ENCODE assay signal across 17 cellular contexts in the genomic region with DNA sequence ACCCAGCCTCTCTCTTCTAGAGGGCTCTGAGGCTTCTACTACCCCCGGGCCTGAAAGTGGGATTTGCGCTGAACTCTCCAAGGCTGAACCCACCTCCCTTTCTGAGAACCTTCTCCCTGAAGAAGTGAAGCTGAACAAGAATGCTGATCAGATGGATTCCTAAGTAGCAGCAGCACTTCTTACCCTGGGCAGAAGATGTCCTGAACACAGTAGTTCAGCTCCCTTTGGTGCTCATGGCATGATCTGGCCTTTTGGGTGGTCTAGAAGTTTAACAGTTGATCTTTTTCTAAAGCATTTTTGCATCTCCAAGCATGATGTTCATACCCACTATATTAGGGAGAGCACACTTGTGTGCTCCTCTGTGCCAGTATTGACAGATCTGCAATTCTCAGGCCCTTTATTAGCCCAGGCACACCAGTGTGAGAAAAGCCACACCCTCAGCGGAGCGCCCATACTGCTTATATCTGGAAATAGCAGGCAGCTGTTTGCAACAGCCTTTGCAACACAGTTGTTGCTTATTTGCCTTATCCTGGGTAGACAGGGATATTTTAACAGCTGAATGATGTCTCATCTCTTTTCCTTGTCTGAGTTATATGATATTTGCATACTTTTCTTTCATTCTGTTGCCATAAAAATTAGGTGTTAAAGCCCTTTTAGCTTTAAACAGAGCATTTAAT. TPM values are rescaled to one million over a fixed set of nuclear protein-coding genes. Genes with fewer than 3 reads are reported as not detected.
A peak's percentile ranks its signal among the peaks of the same experiment; 100 is the strongest.
DNase-seq lines count a peak whose midpoint lies in the region; ATAC-seq and TF ChIP-seq lines count a peak whose summit lies in the region.
"Had no signal": no experiment of that assay in that cellular context is flagged by ENCODE, and none has a peak within 500 bp of the region (broad histone marks: within the 10 kb centered on the region; RNA-seq: fewer than 3 reads in every experiment).

No MANE protein-coding gene starts in this region.

- no peak; the same call in 2 of the 3 replicates for ATAC-seq in GM23338
- ATAC-seq in RWPE2 (ENCODE audit: low read depth): 0 out of 3 replicates have a peak, but pooled peaks have one; percentile 14
- no peak for ATAC-seq in HG03571 (IDR thresholded peaks at IDR 0.05; ENCODE audit: unreplicated experiment)

- peaks cover 2% of the 10 kb centered on the region for H3K27me3 Mint-ChIP-seq in GM23338 (ENCODE audit: insufficient read depth, low read depth, poor library complexity)
- no peaks in the 10 kb centered on the region for H3K27me3 Mint-ChIP-seq in endodermal cell (ENCODE audit: insufficient read depth)

- H3K36me3 ChIP-seq in GM23338 (ENCODE audit: insufficient read depth): peaks cover 17% of the 10 kb centered on the region
- peaks cover 30% of the 10 kb centered on the region for H3K36me3 ChIP-seq in RWPE2 (ENCODE audit: low read depth)
- peaks cover 50% of the 10 kb centered on the region for H3K36me3 ChIP-seq in endodermal cell (ENCODE audit: control insufficient read depth, insufficient read depth, low read length)

- H2AFZ ChIP-seq in GM23338: no peak overlapping the region

- TF ChIP-seq CTCF in GM23338 (conservative IDR thresholded peaks at IDR 0.05; ENCODE audit: low read depth in 2 of 2): no peak
- TF ChIP-seq CTCF in RWPE2 (IDR thresholded peaks at IDR 0.05; ENCODE audit: poor library complexity, severe bottlenecking): no peak
- TF ChIP-seq CTCF in endodermal cell (conservative IDR thresholded peaks at IDR 0.05): no peak

- H4K20me1 ChIP-seq in GM23338 (replicated peaks; ENCODE audit: insufficient read depth): peaks cover 13% of the 10 kb centered on the region; the same call in 1 of the 2 replicates
- H4K20me1 ChIP-seq: BLaER1 had no signal

- H3K27ac Mint-ChIP-seq in GM23338 (no peak overlapping the region; the same call in 1 of the 2 replicates), endodermal cell (peak overlapping the region; percentile 35)
- H3K27ac Mint-ChIP-seq: CD8-positive, alpha-beta memory T cell had no signal

- no peak overlapping the region for H3K9ac ChIP-seq in endodermal cell (ENCODE audit: extremely low read depth, low read length, poor library complexity, severe bottlenecking)
- H3K9ac ChIP-seq: BLaER1 had no signal

- H3K9me3 ChIP-seq in RWPE2 (ENCODE audit: severe bottlenecking) (no peaks in the 10 kb centered on the region), endodermal cell (ENCODE audit: control insufficient read depth, low read length) (no peaks in the 10 kb centered on the region)
- H3K9me3 ChIP-seq: BLaER1 had no signal

- H3K9me3 Mint-ChIP-seq in GM23338: no peaks in the 10 kb centered on the region
- H3K9me3 Mint-ChIP-seq in endodermal cell: no peaks in the 10 kb centered on the region
- H3K9me3 Mint-ChIP-seq: CD8-positive, alpha-beta memory T cell had no signal

- H3F3A ChIP-seq in GM23338 (replicated peaks; ENCODE audit: low read depth): no peaks in the 10 kb centered on the region; the same call in 1 of the 2 replicates

- H3K4me1 ChIP-seq in GM23338 (ENCODE audit: insufficient read depth) (peaks cover 9% of the 10 kb centered on the region), RWPE2 (ENCODE audit: insufficient read depth, poor library complexity, severe bottlenecking) (no peaks in the 10 kb centered on the region), endodermal cell (ENCODE audit: control insufficient read depth, insufficient read depth, low read length) (no peaks in the 10 kb centered on the region)
- H3K4me1 ChIP-seq: BLaER1 had no signal

- H3K27ac ChIP-seq in GM23338 (ENCODE audit: low read depth): peak overlapping the region; percentile 41; the same call in 1 of the 2 replicates
- H3K27ac ChIP-seq in RWPE2 (ENCODE audit: poor library complexity, severe bottlenecking): no peak overlapping the region
- peak overlapping the region; percentile 38 for H3K27ac ChIP-seq in endodermal cell (ENCODE audit: low read depth, low read length)
- H3K27ac ChIP-seq: BLaER1 had no signal

- WGBS in endodermal cell (ENCODE audit: insufficient coverage in 1 of 2, insufficient read length in 1 of 2), 2 experiments: 96 to 97% methylated on average over 4 of the region's 4 CpGs

- peaks cover 30% of the 10 kb centered on the region for H3K36me3 Mint-ChIP-seq in GM23338 (ENCODE audit: low read depth)
- H3K36me3 Mint-ChIP-seq in endodermal cell (ENCODE audit: low read depth): peaks cover 55% of the 10 kb centered on the region
- H3K36me3 Mint-ChIP-seq: CD8-positive, alpha-beta memory T cell had no signal

- no peaks in the 10 kb centered on the region for H3K27me3 ChIP-seq in GM23338 (ENCODE audit: insufficient read depth)
- H3K27me3 ChIP-seq in RWPE2 (ENCODE audit: insufficient read depth, poor library complexity, severe bottlenecking): no peaks in the 10 kb centered on the region
- H3K27me3 ChIP-seq in endodermal cell (ENCODE audit: control insufficient read depth, insufficient read depth, low read length, poor library complexity, severe bottlenecking): no peaks in the 10 kb centered on the region
- H3K27me3 ChIP-seq: BLaER1 had no signal

- H3K4me3 ChIP-seq in GM23338: no peak overlapping the region
- no peak overlapping the region for H3K4me3 ChIP-seq in RWPE2 (ENCODE audit: severe bottlenecking)
- H3K4me3 ChIP-seq in endodermal cell (ENCODE audit: low read length): no peak overlapping the region
- H3K4me3 ChIP-seq: BLaER1 had no signal

- peaks cover 32% of the 10 kb centered on the region for H3K4me1 Mint-ChIP-seq in GM23338
- H3K4me1 Mint-ChIP-seq in endodermal cell: peaks cover 21% of the 10 kb centered on the region
- H3K4me1 Mint-ChIP-seq: CD8-positive, alpha-beta memory T cell had no signal

- DNase-seq in GM23338 (ENCODE audit: low spot score): no peak
- DNase-seq in RWPE2 (ENCODE audit: low spot score): no peak
- no peak for DNase-seq in endodermal cell
- DNase-seq in myocyte (ENCODE audit: low read depth): peak; percentile 90
- DNase-seq in posterior vena cava (ENCODE audit: low spot score): no peak
- DNase-seq in SW 1271 (lab: John Stamatoyannopoulos, UW): no peak
- DNase-seq in DMS 273 treated with DMSO at 0.1 percent for 48 hours (lab: John Stamatoyannopoulos, UW): no peak
- DNase-seq: 8988T; CD8-positive, alpha-beta memory T cell; KG1; NCI-H1092; NCI-H2107; NCI-H345; NCI-H774; SHP77 had no signal

- no peak overlapping the region for H3K4me2 ChIP-seq in GM23338
- H3K4me2 ChIP-seq: BLaER1 had no signal

- H3K79me2 ChIP-seq in GM23338 (replicated peaks; ENCODE audit: insufficient read depth): no peaks in the 10 kb centered on the region

- intact Hi-C loops in posterior vena cava (cut with DNase I): no loop called here

- H3K9me2 ChIP-seq in GM23338 (ENCODE audit: insufficient read depth): no peaks in the 10 kb centered on the region

- H3K4me3 Mint-ChIP-seq in GM23338 (no peak overlapping the region), endodermal cell (no peak overlapping the region)
- H3K4me3 Mint-ChIP-seq: CD8-positive, alpha-beta memory T cell had no signal

RNA-seq across cellular contexts. Expression of a gene that starts 34.2 kb away (rescaled TPM):
- total RNA-seq in GM23338 (2014; rRNA removed; shearing (Covaris generic)): 220 and 247 TPM in 2 replicates
- polyA plus RNA-seq in GM23338 (2016; fragmentation: Nextera tagmentation; extraction: Ambion mirVana): 270 and 312 TPM in 2 replicates
- total RNA-seq in endodermal cell: 100 to 1,000 TPM; 275 to 308 TPM
- polyA plus RNA-seq in endodermal cell (2013, experiment 1 of 2): 390 TPM
- 405 TPM for polyA plus RNA-seq in endodermal cell (2013, experiment 2 of 2)
- 274 and 305 TPM in 2 replicates for total RNA-seq in myocyte
- 355 TPM for polyA plus RNA-seq in myocyte (2012)
- total RNA-seq in posterior vena cava: 100 to 1,000 TPM; 385 to 542 TPM
